In the genomic region with DNA sequence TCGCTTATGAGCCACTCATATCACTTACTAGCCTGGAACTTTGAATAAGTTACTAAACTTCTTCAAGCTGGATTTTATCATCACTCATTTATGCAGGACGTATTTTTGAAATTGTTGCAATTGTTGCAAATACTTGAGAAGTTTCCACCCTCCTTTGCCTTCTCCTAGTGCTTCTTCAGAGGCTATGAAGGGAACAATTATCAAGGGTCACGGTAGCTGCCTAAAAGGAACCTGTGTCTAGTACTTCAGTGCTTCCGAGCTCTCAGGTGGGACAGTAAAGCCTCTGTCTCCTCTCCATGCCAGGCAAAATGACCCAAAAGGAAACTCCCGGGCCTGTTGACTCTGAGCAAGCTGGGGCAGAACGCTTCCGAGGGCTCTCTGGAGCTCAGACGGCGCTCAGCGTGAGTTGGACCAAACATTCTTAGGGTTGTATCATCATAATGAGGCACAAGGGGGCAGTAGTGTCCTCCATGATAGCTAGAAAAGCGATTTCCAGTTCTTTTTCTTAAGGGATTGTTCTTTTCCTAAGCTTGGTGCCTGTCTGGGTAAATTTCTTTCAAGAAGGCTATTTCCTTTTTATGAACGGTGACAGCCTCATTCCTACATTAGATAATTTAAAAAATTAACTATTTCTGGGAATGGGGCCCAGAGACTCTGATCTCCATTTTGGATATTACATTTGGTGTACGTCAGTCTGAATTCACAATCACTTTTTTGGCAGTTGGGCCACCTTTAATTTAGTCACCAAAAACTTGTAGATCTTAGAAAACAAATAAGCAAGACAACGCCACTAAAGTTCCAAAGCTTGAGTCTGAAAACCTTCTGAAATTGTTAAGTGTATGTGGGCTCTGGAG, we compare ENCODE assay signal across 8 cellular contexts.
DNase-seq lines count a peak whose midpoint lies in the region; ATAC-seq and TF ChIP-seq lines count a peak whose summit lies in the region.

No MANE protein-coding gene starts in this region.

- TF ChIP-seq EP300 in gastroesophageal sphincter (IDR thresholded peaks at IDR 0.05), result no peak

- H2AFZ ChIP-seq in parathyroid adenoma, result peak overlapping the region; percentile 38

- H3K4me3 ChIP-seq in AG10803 (ENCODE audit: low read length) (no peak overlapping the region), gastroesophageal sphincter (no peak overlapping the region), parathyroid adenoma (ENCODE audit: low read depth, low read length) (no peak overlapping the region)

- H3K4me1 ChIP-seq in gastroesophageal sphincter (peaks cover 0 to 6% (median 0%) of the 10 kb centered on the region in 3 donors), parathyroid adenoma (no peaks in the 10 kb centered on the region)

- H3K9ac ChIP-seq in parathyroid adenoma, result no peak overlapping the region

- peak; percentile 57 for DNase-seq in AG10803 (ENCODE audit: low read depth)
- peak; percentile 78 for DNase-seq in NCI-H2227 (lab: John Stamatoyannopoulos, UW; ENCODE audit: unreplicated experiment)
- peak; percentile 15 to 24 for DNase-seq in activated CD4-positive, alpha-beta T cell treated with anti-CD3 and anti-CD28 coated beads, Interleukin-2, amount 50 U/mL, for 48 hours

- H3K79me2 ChIP-seq in parathyroid adenoma, result no peaks in the 10 kb centered on the region

- no peaks in the 10 kb centered on the region for H3K27me3 ChIP-seq in gastroesophageal sphincter
- H3K27me3 ChIP-seq in parathyroid adenoma (ENCODE audit: control insufficient read depth, insufficient read depth, low read length), result no peaks in the 10 kb centered on the region

- 18 to 48% methylated on average over 6 to 13 of the region's 14 CpGs for WGBS in gastroesophageal sphincter (ENCODE audit: low coverage in 1 of 2), 2 donors

- no peaks in the 10 kb centered on the region for H3K9me3 ChIP-seq in gastroesophageal sphincter
- no peaks in the 10 kb centered on the region for H3K9me3 ChIP-seq in parathyroid adenoma (ENCODE audit: control insufficient read depth, low read length)

- no peak overlapping the region for H3K27ac ChIP-seq in gastroesophageal sphincter
- no peak overlapping the region for H3K27ac ChIP-seq in parathyroid adenoma

- no peak overlapping the region for H3K4me2 ChIP-seq in parathyroid adenoma (ENCODE audit: low read length)

- no peaks in the 10 kb centered on the region for H3K36me3 ChIP-seq in gastroesophageal sphincter
- H3K36me3 ChIP-seq in parathyroid adenoma (ENCODE audit: control insufficient read depth, insufficient read depth, low read length), result no peaks in the 10 kb centered on the region

- TF ChIP-seq CTCF in AG10803 (conservative IDR thresholded peaks at IDR 0.05; ENCODE audit: low read length), result peak; percentile 87
- TF ChIP-seq CTCF in gastroesophageal sphincter (IDR thresholded peaks at IDR 0.05), result peak; percentile 39 to 75 (median 56)
- TF ChIP-seq CTCF in parathyroid adenoma (IDR thresholded peaks at IDR 0.05), result peak; percentile 22

- peak; percentile 84 for ATAC-seq in GM18505 (IDR thresholded peaks at IDR 0.05; ENCODE audit: unreplicated experiment)
- ATAC-seq in HG03139 (IDR thresholded peaks at IDR 0.05; ENCODE audit: unreplicated experiment), result peak; percentile 82
- peak; percentile 57 for ATAC-seq in gastroesophageal sphincter
- ATAC-seq in HG03025 (IDR thresholded peaks at IDR 0.05; ENCODE audit: low FRiP score, unreplicated experiment), result no peak

- TF ChIP-seq POLR2A in GM18505 (IDR thresholded peaks at IDR 0.05; ENCODE audit: borderline replicate concordance, extremely low read depth, insufficient read depth, insufficient read length), result no peak
- no peak for TF ChIP-seq POLR2A in gastroesophageal sphincter (IDR thresholded peaks at IDR 0.05)

Comparison
In these comparisons a context has a peak if more than half of its experiments do, and no peak if none do; other contexts are left out.
1. DNase-seq: peak in every context shown above with its lines; median percentile 78 in NCI-H2227; 57 in AG10803; 20 in activated CD4-positive, alpha-beta T cell treated with anti-CD3 and anti-CD28 coated beads, Interleukin-2, amount 50 U/mL, for 48 hours.
2. CTCF ChIP-seq: peak in every context shown above with its lines; median percentile 87 in AG10803; 56 in gastroesophageal sphincter; 22 in parathyroid adenoma.